ENCODE assay signal across 10 cellular contexts in the genomic region with DNA sequence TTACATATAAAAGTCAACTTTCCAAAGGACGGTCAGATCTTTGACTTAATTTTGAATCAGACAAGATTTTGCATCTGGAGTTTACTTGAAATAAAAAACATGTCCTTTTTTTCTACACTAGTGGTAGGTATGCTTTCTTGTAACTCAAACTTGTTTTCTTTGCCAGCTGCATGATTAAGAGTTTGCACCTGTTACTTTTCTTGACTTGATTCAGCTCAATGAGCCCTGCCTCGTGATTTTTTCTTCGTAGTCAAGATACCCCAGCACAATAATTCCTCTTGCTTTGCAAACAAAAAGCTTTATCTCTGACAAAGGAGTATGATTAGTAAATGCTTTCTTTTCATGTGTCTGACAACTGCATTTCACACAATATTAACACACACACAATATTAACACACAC.
"Had no signal": no experiment of that assay in that cellular context is flagged by ENCODE, and none has a peak within 500 bp of the region (broad histone marks: within the 10 kb centered on the region; RNA-seq: fewer than 3 reads in every experiment).

No MANE protein-coding gene starts in this region.

- H3K4me1 ChIP-seq: left ventricle myocardium inferior had no signal

- H3K27ac ChIP-seq: brain microvascular endothelial cell, left ventricle myocardium inferior, ovary had no signal

- H3K36me3 ChIP-seq: brain microvascular endothelial cell, left ventricle myocardium inferior, ovary had no signal

- H3K9me3 ChIP-seq: left ventricle myocardium inferior, ovary had no signal

- H3K9me3 Mint-ChIP-seq: activated CD4-positive, alpha-beta memory T cell treated with anti-CD3 and anti-CD28 coated beads, Interleukin-2, amount 10 ng/mL, durations not matched to agents 7 days and 5 days; dendritic cell treated with granulocyte-macrophage colony-stimulating factor and Interleukin-4, amounts not matched to agents 40 ng/mL and 50 ng/mL, for 4 days; neural crest cell had no signal

- H3K27me3 ChIP-seq: brain microvascular endothelial cell, ovary had no signal

- H3K4me3 ChIP-seq: left ventricle myocardium inferior, ovary had no signal

- H3K4me3 Mint-ChIP-seq: activated CD4-positive, alpha-beta memory T cell treated with anti-CD3 and anti-CD28 coated beads, Interleukin-2, amount 10 ng/mL, durations not matched to agents 7 days and 5 days; dendritic cell treated with granulocyte-macrophage colony-stimulating factor and Interleukin-4, amounts not matched to agents 40 ng/mL and 50 ng/mL, for 4 days; neural crest cell; T-helper 17 cell had no signal

- H3K4me1 Mint-ChIP-seq: neural crest cell had no signal

- ATAC-seq: SK-N-SH treated with all-trans-retinoic acid at 6 μM for 48 hours, T-helper 17 cell had no signal

- DNase-seq: activated CD4-positive, alpha-beta memory T cell treated with anti-CD3 and anti-CD28 coated beads, Interleukin-2, amount 10 ng/mL, durations not matched to agents 7 days and 5 days; activated gamma-delta T cell; brain microvascular endothelial cell; left ventricle myocardium inferior; ovary; stimulated activated CD4-positive, alpha-beta T cell treated with anti-CD3 and anti-CD28 coated beads, Interleukin-12 subunit alpha, Interleukin-12 subunit beta, amount 100 ng/mL, for 4 hours; T-helper 17 cell had no signal

- H3K27ac Mint-ChIP-seq: activated CD4-positive, alpha-beta memory T cell treated with anti-CD3 and anti-CD28 coated beads, Interleukin-2, amount 10 ng/mL, durations not matched to agents 7 days and 5 days; dendritic cell treated with granulocyte-macrophage colony-stimulating factor and Interleukin-4, amounts not matched to agents 40 ng/mL and 50 ng/mL, for 4 days; T-helper 17 cell had no signal
